8 cellular contexts compared by ENCODE assay signal in genomic region chr19:46745030-46745429, GRCh38. TPM values are rescaled to one million over a fixed set of nuclear protein-coding genes. Genes with fewer than 3 reads are reported as not detected.
A peak's percentile ranks its signal among the peaks of the same experiment; 100 is the strongest.
DNase-seq lines count a peak whose midpoint lies in the region; ATAC-seq and TF ChIP-seq lines count a peak whose summit lies in the region.

No MANE protein-coding gene starts in this region.

- TF ChIP-seq EP300 in gastroesophageal sphincter (IDR thresholded peaks at IDR 0.05) (no peak), sigmoid colon (IDR thresholded peaks at IDR 0.05) (no peak)

- H3K4me3 ChIP-seq in GM12875 (ENCODE audit: low read depth, low read length) (peak overlapping the region; percentile 77), WERI-Rb-1 (ENCODE audit: low read depth, low read length) (peak overlapping the region; percentile 95), gastroesophageal sphincter (peak overlapping the region; percentile 96 to 100), sigmoid colon (peak overlapping the region; percentile 73 to 100 (median 96))

- H3K4me1 ChIP-seq in gastroesophageal sphincter (peaks cover 2 to 75% (median 39%) of the 10 kb centered on the region in 3 donors), sigmoid colon (peaks cover 0 to 62% (median 59%) of the 10 kb centered on the region in 4 donors)

- H3K36me3 ChIP-seq in WERI-Rb-1 = peaks cover 48% of the 10 kb centered on the region
- H3K36me3 ChIP-seq in gastroesophageal sphincter = peaks cover 0 to 16% of the 10 kb centered on the region in 2 donors
- peaks cover 0 to 12% (median 3%) of the 10 kb centered on the region in 4 donors for H3K36me3 ChIP-seq in sigmoid colon

- TF ChIP-seq POLR2A in gastroesophageal sphincter (IDR thresholded peaks at IDR 0.05) (no peak), sigmoid colon (IDR thresholded peaks at IDR 0.05) (no peak)

- H3K9me3 ChIP-seq in WERI-Rb-1 (ENCODE audit: severe bottlenecking) (no peaks in the 10 kb centered on the region), gastroesophageal sphincter (no peaks in the 10 kb centered on the region), sigmoid colon (no peaks in the 10 kb centered on the region)

- ATAC-seq in gastroesophageal sphincter (no peak), HG03139 (IDR thresholded peaks at IDR 0.05; ENCODE audit: unreplicated experiment) (no peak), GM18498 (IDR thresholded peaks at IDR 0.05; ENCODE audit: unreplicated experiment) (no peak)

- H3K27me3 ChIP-seq in WERI-Rb-1 (ENCODE audit: insufficient read depth, low read depth, severe bottlenecking) = no peaks in the 10 kb centered on the region
- no peaks in the 10 kb centered on the region for H3K27me3 ChIP-seq in gastroesophageal sphincter
- no peaks in the 10 kb centered on the region for H3K27me3 ChIP-seq in sigmoid colon

- peak overlapping the region; percentile 97 for H3K27ac ChIP-seq in WERI-Rb-1
- H3K27ac ChIP-seq in gastroesophageal sphincter = peak overlapping the region in 1 of 4 donors; percentile 97
- peak overlapping the region in 2 of 4 donors; percentile 87 to 97 for H3K27ac ChIP-seq in sigmoid colon

- TF ChIP-seq CTCF in GM12875 (IDR thresholded peaks at IDR 0.05; ENCODE audit: borderline replicate concordance, insufficient read depth, low read depth, low read length) (no peak), WERI-Rb-1 (IDR thresholded peaks at IDR 0.05; ENCODE audit: low read depth, low read length) (no peak), gastroesophageal sphincter (IDR thresholded peaks at IDR 0.05) (no peak), sigmoid colon (IDR thresholded peaks at IDR 0.05) (no peak)

- 6 to 20% methylated on average over 5 to 8 of the region's 8 CpGs for WGBS in gastroesophageal sphincter (ENCODE audit: low coverage in 1 of 2), 2 donors
- 24 to 28% methylated on average over 8 of the region's 8 CpGs for WGBS in sigmoid colon, 2 donors

- intact Hi-C loops in sigmoid colon (cut with DNase I) = loop anchor here (5.0 kb wide), 1 partner anchor 43 kb away; no protein-coding TSS in a partner anchor

- no peak for DNase-seq in WERI-Rb-1
- no peak for DNase-seq in sigmoid colon
- no peak for DNase-seq in kidney glomerular epithelial cell (lab: John Stamatoyannopoulos, UW)
- DNase-seq in midbrain (lab: John Stamatoyannopoulos, UW) = no peak

RNA-seq across cellular contexts. Expression of gene FKRP, which starts 0.8 kb away (rescaled TPM):
- 10 to 100 TPM; 18.7 to 22.5 (median 20.3) TPM for total RNA-seq in gastroesophageal sphincter
- 10 to 100 TPM; 15.0 to 31.0 (median 15.7) TPM for total RNA-seq in sigmoid colon
- polyA plus RNA-seq in sigmoid colon = 10 to 100 TPM in 1 of 3 donors, 1 to 10 TPM in 2; 1.4 to 11.9 (median 3.6) TPM

RNA-seq across cellular contexts. Expression of gene STRN4, which starts 1.2 kb away (rescaled TPM):
- total RNA-seq in gastroesophageal sphincter (100 to 1,000 TPM in 1 of 4 donors, 10 to 100 TPM in 3; 64.6 to 109 (median 90.4) TPM), sigmoid colon (10 to 100 TPM; 42.5 to 62.6 (median 49.7) TPM)
- polyA plus RNA-seq in sigmoid colon = 10 to 100 TPM; 45.0 to 63.4 (median 51.8) TPM

RNA-seq across cellular contexts. Expression of gene PRKD2, which starts 28.1 kb away (rescaled TPM):
- total RNA-seq in gastroesophageal sphincter (10 to 100 TPM; 15.2 to 33.6 (median 19.7) TPM), sigmoid colon (10 to 100 TPM; 14.7 to 33.8 (median 16.7) TPM)
- polyA plus RNA-seq in sigmoid colon = 10 to 100 TPM; 18.6 to 51.7 (median 32.6) TPM

RNA-seq across cellular contexts. Expression of gene SLC1A5, which starts 43.4 kb away (rescaled TPM):
- total RNA-seq in gastroesophageal sphincter = 10 to 100 TPM; 16.2 to 56.7 (median 38.8) TPM
- total RNA-seq in sigmoid colon = 10 to 100 TPM; 21.8 to 28.8 (median 24.8) TPM
- polyA plus RNA-seq in sigmoid colon = 100 to 1,000 TPM in 1 of 3 donors, 10 to 100 TPM in 2; 24.7 to 122 (median 30.6) TPM
